Comparison of ENCODE assay signal across 1 cellular context in the genomic region with DNA sequence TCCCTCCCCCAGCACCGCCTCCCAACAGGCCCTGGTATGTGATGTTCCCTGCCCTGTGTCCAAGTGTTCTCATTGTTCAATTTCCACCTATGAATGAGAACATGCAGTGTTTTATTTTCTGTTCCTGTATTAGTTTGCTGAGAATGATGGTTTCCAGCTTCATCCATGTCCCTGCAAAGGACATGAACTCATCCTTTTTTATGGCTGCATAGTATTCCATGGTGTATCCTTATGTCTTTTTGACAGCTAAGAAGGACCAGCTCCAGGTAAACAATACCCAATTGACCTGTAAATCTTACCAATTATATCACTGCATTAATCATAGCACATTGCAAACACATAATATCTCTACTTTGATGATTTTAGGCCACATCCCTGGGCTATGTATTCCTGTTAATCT. TPM values are rescaled to one million over a fixed set of nuclear protein-coding genes. Genes with fewer than 3 reads are reported as not detected.
"Had no signal": no experiment of that assay in that cellular context is flagged by ENCODE, and none has a peak within 500 bp of the region (broad histone marks: within the 10 kb centered on the region; RNA-seq: fewer than 3 reads in every experiment).

No MANE protein-coding gene starts in this region.

RNA-seq across cellular contexts. Expression of a gene that starts 23.8 kb away (rescaled TPM):
- total RNA-seq: vagina had no signal

RNA-seq across cellular contexts. Expression of a gene that starts 33.8 kb away (rescaled TPM):
- total RNA-seq: vagina had no signal
